In the genomic region with DNA sequence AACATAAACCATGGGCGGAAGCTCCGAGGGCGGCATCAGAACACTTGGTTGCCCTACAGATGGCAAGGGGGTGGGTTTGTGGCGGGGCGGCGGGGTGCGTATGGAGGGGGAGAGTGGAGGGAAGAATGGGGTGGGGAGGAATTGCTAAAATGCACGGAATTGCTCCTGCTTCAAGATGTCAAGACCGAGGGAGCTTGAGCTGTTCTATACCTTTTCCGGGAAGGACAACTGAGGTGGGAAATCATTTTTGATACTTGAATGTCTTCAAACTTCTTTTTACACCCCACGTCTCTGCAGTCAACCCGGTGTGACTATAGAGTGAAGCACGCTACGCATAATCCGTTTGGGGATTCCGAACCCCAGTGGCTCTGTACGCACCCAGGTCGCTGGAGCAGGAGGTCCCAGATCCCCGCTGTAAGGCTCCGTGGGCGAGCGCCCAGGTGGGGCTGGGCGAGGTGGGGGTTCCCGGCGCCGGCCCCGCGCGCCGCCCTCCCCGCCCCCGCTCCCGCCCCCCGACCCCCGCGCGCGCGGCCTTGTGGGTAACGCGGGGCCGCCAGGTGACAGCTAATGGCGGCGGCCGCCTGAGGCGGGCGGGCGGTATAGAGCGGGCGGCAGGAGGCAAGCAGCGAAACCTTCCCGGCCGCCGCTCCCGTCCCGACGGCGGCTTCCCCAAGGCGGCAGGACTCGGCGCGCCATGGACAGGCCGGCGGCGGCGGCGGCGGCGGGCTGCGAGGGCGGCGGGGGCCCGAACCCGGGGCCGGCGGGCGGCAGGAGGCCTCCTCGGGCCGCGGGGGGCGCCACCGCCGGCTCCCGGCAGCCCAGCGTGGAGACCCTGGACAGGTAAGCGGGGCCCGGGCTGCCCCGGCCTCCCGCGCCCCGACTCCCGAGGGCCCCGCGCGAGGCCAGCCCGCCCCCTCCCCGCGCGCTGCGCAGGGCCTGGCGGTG, we compare ENCODE assay signal across 8 cellular contexts. TPM values are rescaled to one million over a fixed set of nuclear protein-coding genes. Genes with fewer than 3 reads are reported as not detected.
DNase-seq lines count a peak whose midpoint lies in the region; ATAC-seq and TF ChIP-seq lines count a peak whose summit lies in the region.

Gene MTMR1 (plus strand): TSS at position 560 of the 945 bp plus-strand sequence. CDS start 135 bp downstream, at position 695.

- H3K9me3 ChIP-seq in right atrium auricular region: no peaks in the 10 kb centered on the region

- peak; percentile 46 for DNase-seq in AG08396 (ENCODE audit: low spot score)
- peak; percentile 24 for DNase-seq in RWPE1 (ENCODE audit: low spot score)
- peak; percentile 53 for DNase-seq in activated naive CD8-positive, alpha-beta T cell treated with anti-CD3 and anti-CD28 coated beads, Interleukin-2, amount 50 U/mL, for 24 hours
- DNase-seq in right atrium auricular region (ENCODE audit: low spot score): no peak
- DNase-seq in sciatic nerve (ENCODE audit: low spot score): no peak
- DNase-seq in DMS153 treated with DMSO at 0.1 percent for 48 hours (lab: John Stamatoyannopoulos, UW; ENCODE audit: unreplicated experiment): no peak

- H3K36me3 ChIP-seq in right atrium auricular region: no peaks in the 10 kb centered on the region

- peak within 1 kb of the TSS; percentile 89 for H3K4me3 Mint-ChIP-seq in activated naive CD8-positive, alpha-beta T cell treated with anti-CD3 and anti-CD28 coated beads, Interleukin-2, amount 50 U/mL, for 24 hours

- peaks cover 0 to 5% of the 10 kb centered on the region in 2 donors for H3K27me3 ChIP-seq in right atrium auricular region

- POLR2A ChIA-PET in RWPE1 (lab: Yijun Ruan, JAX; ENCODE audit: low non-redundant PET): no interaction called here

- peak within 1 kb of the TSS; percentile 48 to 57 for H3K4me3 ChIP-seq in right atrium auricular region

- intact Hi-C loops in sciatic nerve (cut with DNase I): no loop called here

- TF ChIP-seq CTCF in RWPE1 (conservative IDR thresholded peaks at IDR 0.05; ENCODE audit: low read depth): no peak
- TF ChIP-seq CTCF in right atrium auricular region (IDR thresholded peaks at IDR 0.05): no peak

- no peaks in the 10 kb centered on the region for H3K4me1 ChIP-seq in right atrium auricular region

- H3K36me3 Mint-ChIP-seq in activated naive CD8-positive, alpha-beta T cell treated with anti-CD3 and anti-CD28 coated beads, Interleukin-2, amount 50 U/mL, for 24 hours (ENCODE audit: low read depth): peaks cover 14% of the 10 kb centered on the region

- no peaks in the 10 kb centered on the region for H3K9me3 Mint-ChIP-seq in activated naive CD8-positive, alpha-beta T cell treated with anti-CD3 and anti-CD28 coated beads, Interleukin-2, amount 50 U/mL, for 24 hours

- CTCF ChIA-PET in RWPE1 (lab: Yijun Ruan, JAX): interaction anchor here (0.7 to 1.4 kb wide), 2 partner anchors 9 to 46 kb away, joined by 3 to 6 read pairs; no protein-coding TSS in a partner anchor

- peak within 1 kb of the TSS; percentile 95 for H3K27ac Mint-ChIP-seq in activated naive CD8-positive, alpha-beta T cell treated with anti-CD3 and anti-CD28 coated beads, Interleukin-2, amount 50 U/mL, for 24 hours

- H3K27ac ChIP-seq in RWPE1: peak within 1 kb of the TSS; percentile 97
- H3K27ac ChIP-seq in right atrium auricular region: peak within 1 kb of the TSS; percentile 75

- H3K27me3 Mint-ChIP-seq in activated naive CD8-positive, alpha-beta T cell treated with anti-CD3 and anti-CD28 coated beads, Interleukin-2, amount 50 U/mL, for 24 hours: no peaks in the 10 kb centered on the region

- ATAC-seq in GM19035 (IDR thresholded peaks at IDR 0.05; ENCODE audit: unreplicated experiment): peak; percentile 53
- ATAC-seq in HG03159 (IDR thresholded peaks at IDR 0.05; ENCODE audit: unreplicated experiment): peak; percentile 40
- ATAC-seq in activated naive CD8-positive, alpha-beta T cell treated with anti-CD3 and anti-CD28 coated beads, Interleukin-2, amount 50 U/mL, for 24 hours: peak; percentile 9
- peak; percentile 62 for ATAC-seq in sciatic nerve

- H3K4me1 Mint-ChIP-seq in activated naive CD8-positive, alpha-beta T cell treated with anti-CD3 and anti-CD28 coated beads, Interleukin-2, amount 50 U/mL, for 24 hours: peaks cover 81% of the 10 kb centered on the region

RNA-seq across cellular contexts. Expression of gene MTMR1, which starts in this region (rescaled TPM):
- total RNA-seq in right atrium auricular region: 10 to 100 TPM; 10.2 to 21.0 TPM
- total RNA-seq in sciatic nerve: 17.6 TPM

Comparison
In these comparisons a context has a peak if more than half of its experiments do, and no peak if none do; other contexts are left out.
1. DNase-seq: peak in AG08396 (single experiment), RWPE1 (single experiment) and activated naive CD8-positive, alpha-beta T cell treated with anti-CD3 and anti-CD28 coated beads, Interleukin-2, amount 50 U/mL, for 24 hours (single experiment); none in right atrium auricular region (single experiment), sciatic nerve (single experiment) and DMS153 treated with DMSO at 0.1 percent for 48 hours (single experiment).
2. ATAC-seq: peak in every context shown above with its lines; median percentile 62 in sciatic nerve; 53 in GM19035; 40 in HG03159; 9 in activated naive CD8-positive, alpha-beta T cell treated with anti-CD3 and anti-CD28 coated beads, Interleukin-2, amount 50 U/mL, for 24 hours.